ENCODE assay signal across 26 cellular contexts in genomic region chr1:199290186-199290585, GRCh38.
A peak's percentile ranks its signal among the peaks of the same experiment; 100 is the strongest.
DNase-seq lines count a peak whose midpoint lies in the region; ATAC-seq, FAIRE-seq and TF ChIP-seq lines count a peak whose summit lies in the region.
"Had no signal": no experiment of that assay in that cellular context is flagged by ENCODE, and none has a peak within 500 bp of the region (broad histone marks: within the 10 kb centered on the region; RNA-seq: fewer than 3 reads in every experiment).

No MANE protein-coding gene starts in this region.

- H3K27me3 ChIP-seq in GM23248 (replicated peaks; ENCODE audit: insufficient read depth) (no peaks in the 10 kb centered on the region), PC-3 (ENCODE audit: low read length) (no peaks in the 10 kb centered on the region), prostate gland (replicated peaks; ENCODE audit: insufficient read depth) (no peaks in the 10 kb centered on the region), right lobe of liver (no peaks in the 10 kb centered on the region)
- H3K27me3 ChIP-seq: BLaER1 treated with 17β-estradiol and CSF1 and Interleukin-3, amounts not matched to agents 10 nM and 100 nM; hepatocyte had no signal

- in situ Hi-C loops in GM23248 (cut with MboI), result no loop called here

- TF ChIP-seq CTCF in PC-3 (conservative IDR thresholded peaks at IDR 0.05; ENCODE audit: low read depth, low read length), result no peak
- no peak for TF ChIP-seq CTCF in prostate gland (IDR thresholded peaks at IDR 0.05)
- TF ChIP-seq CTCF in right lobe of liver (IDR thresholded peaks at IDR 0.05), result no peak

- no peaks in the 10 kb centered on the region for H3K36me3 ChIP-seq in GM23248 (ENCODE audit: low read depth)
- H3K36me3 ChIP-seq in PC-3 (ENCODE audit: low read depth, low read length), result no peaks in the 10 kb centered on the region
- H3K36me3 ChIP-seq in prostate gland, result no peaks in the 10 kb centered on the region
- no peaks in the 10 kb centered on the region for H3K36me3 ChIP-seq in right lobe of liver
- H3K36me3 ChIP-seq: BLaER1 treated with 17β-estradiol and CSF1 and Interleukin-3, amounts not matched to agents 10 nM and 100 nM had no signal

- H3K4me3 ChIP-seq in GM23248 (no peak overlapping the region), PC-3 (ENCODE audit: low read length) (no peak overlapping the region), prostate gland (no peak overlapping the region), right lobe of liver (no peak overlapping the region)
- H3K4me3 ChIP-seq: BLaER1 treated with 17β-estradiol and CSF1 and Interleukin-3, amounts not matched to agents 10 nM and 100 nM; hepatocyte; lung; mucosa of descending colon had no signal

- no peak for ATAC-seq in PC-3
- ATAC-seq in GM21619 (IDR thresholded peaks at IDR 0.05; ENCODE audit: unreplicated experiment), result no peak
- ATAC-seq in right lobe of liver, result no peak
- ATAC-seq: activated CD8-positive, alpha-beta T cell treated with anti-CD3 and anti-CD28 coated beads for 36 hours; left cardiac atrium; mucosa of descending colon; natural killer cell had no signal

- peaks cover 12% of the 10 kb centered on the region; the same call in 1 of the 2 replicates for H3K4me1 ChIP-seq in GM23248 (ENCODE audit: insufficient read depth)
- no peaks in the 10 kb centered on the region for H3K4me1 ChIP-seq in PC-3 (ENCODE audit: insufficient read depth, low read length)
- H3K4me1 ChIP-seq in prostate gland (replicated peaks), result no peaks in the 10 kb centered on the region
- H3K4me1 ChIP-seq in right lobe of liver, result no peaks in the 10 kb centered on the region

- H4K20me1 ChIP-seq in GM23248 (ENCODE audit: insufficient read depth) (no peaks in the 10 kb centered on the region), PC-3 (ENCODE audit: low read length) (no peaks in the 10 kb centered on the region)
- H4K20me1 ChIP-seq: BLaER1 treated with 17β-estradiol and CSF1 and Interleukin-3, amounts not matched to agents 10 nM and 100 nM had no signal

- BruUV-seq in PC-3 (replicated peaks; lab: Mats Ljungman, UMichigan), result no TSS peak

- TF ChIP-seq POLR2A in prostate gland (IDR thresholded peaks at IDR 0.05) (no peak), right lobe of liver (IDR thresholded peaks at IDR 0.05) (no peak)

- H2AFZ ChIP-seq in GM23248 (no peak overlapping the region), PC-3 (ENCODE audit: low read length) (no peak overlapping the region)
- H2AFZ ChIP-seq: hepatocyte had no signal

- H3K4me2 ChIP-seq in GM23248 (ENCODE audit: unreplicated experiment), result no peak overlapping the region
- no peak overlapping the region for H3K4me2 ChIP-seq in PC-3 (ENCODE audit: low read length)
- H3K4me2 ChIP-seq: hepatocyte had no signal

- H3K9ac ChIP-seq in GM23248 (no peak overlapping the region), PC-3 (ENCODE audit: low read length) (no peak overlapping the region)
- H3K9ac ChIP-seq: BLaER1 treated with 17β-estradiol and CSF1 and Interleukin-3, amounts not matched to agents 10 nM and 100 nM had no signal

- H3K9me3 ChIP-seq in GM23248 (ENCODE audit: low read depth), result no peaks in the 10 kb centered on the region
- H3K9me3 ChIP-seq in PC-3 (ENCODE audit: low read length), result no peaks in the 10 kb centered on the region
- H3K9me3 ChIP-seq in prostate gland, result no peaks in the 10 kb centered on the region
- no peaks in the 10 kb centered on the region for H3K9me3 ChIP-seq in right lobe of liver
- H3K9me3 ChIP-seq: BLaER1 treated with 17β-estradiol and CSF1 and Interleukin-3, amounts not matched to agents 10 nM and 100 nM; mucosa of descending colon had no signal

- intact Hi-C loops in PC-3 (cut with micrococcal nuclease), result no loop called here
- intact Hi-C loops in prostate gland (cut with DNase I), result no loop called here
- intact Hi-C loops in right lobe of liver (cut with DNase I), result no loop called here

- no peaks in the 10 kb centered on the region for H3K79me2 ChIP-seq in GM23248 (ENCODE audit: insufficient read depth)
- H3K79me2 ChIP-seq in PC-3 (ENCODE audit: low read length), result no peaks in the 10 kb centered on the region
- H3K79me2 ChIP-seq: hepatocyte had no signal

- H3K27ac ChIP-seq in GM23248 (no peak overlapping the region), PC-3 (ENCODE audit: low read length) (no peak overlapping the region), prostate gland (no peak overlapping the region), right lobe of liver (no peak overlapping the region)
- H3K27ac ChIP-seq: BLaER1 treated with 17β-estradiol and CSF1 and Interleukin-3, amounts not matched to agents 10 nM and 100 nM; hepatocyte had no signal

- H3K9me2 ChIP-seq in GM23248 (ENCODE audit: insufficient read depth) (no peaks in the 10 kb centered on the region; the same call in 1 of the 2 replicates), PC-3 (replicated peaks; ENCODE audit: low read length) (no peaks in the 10 kb centered on the region)

- CTCF ChIA-PET in PC-3 (lab: Charles Lee), result no interaction called here

- POLR2A ChIA-PET in PC-3 (lab: Charles Lee; ENCODE audit: unreplicated experiment), result no interaction called here

- H3F3A ChIP-seq in GM23248 (ENCODE audit: insufficient read depth) (no peaks in the 10 kb centered on the region), PC-3 (ENCODE audit: low read length, unreplicated experiment) (no peaks in the 10 kb centered on the region)

- DNase-seq in GM23248, result peak; percentile 51
- peak; percentile 11 for DNase-seq in PC-3
- DNase-seq in lung microvascular endothelial cell (ENCODE audit: low read depth in 2 of 2), result peak; percentile 32 to 68
- DNase-seq in prostate gland (ENCODE audit: low spot score), result no peak
- DNase-seq in right lobe of liver, result no peak
- DNase-seq: activated CD8-positive, alpha-beta T cell treated with anti-CD3 and anti-CD28 coated beads for 36 hours; amygdala; DMS79; effector CD8-positive, alpha-beta T cell; left cardiac atrium; mucosa of descending colon; natural killer cell; NCI-H1436; NCI-H2081 treated with DMSO at 0.1 percent for 48 hours; NCI-H226; NCI-H526 treated with DMSO at 0.1 percent for 48 hours; occipital lobe; SHP77 treated with DMSO at 0.1 percent for 48 hours; stimulated activated naive CD4-positive, alpha-beta T cell had no signal

- FAIRE-seq in endometrium (lab: Jason Lieb, UNC), result peak; percentile 50
- FAIRE-seq: GM18507, H1 had no signal

Comparison
In these comparisons a context has a peak if more than half of its experiments do, and no peak if none do; other contexts are left out.
1. DNase-seq: peak in GM23248 (single experiment), PC-3 (single experiment) and lung microvascular endothelial cell (2 of 2); none in prostate gland (single experiment) and right lobe of liver (0 of 3).